ENCODE assay signal across 20 cellular contexts in the genomic region with DNA sequence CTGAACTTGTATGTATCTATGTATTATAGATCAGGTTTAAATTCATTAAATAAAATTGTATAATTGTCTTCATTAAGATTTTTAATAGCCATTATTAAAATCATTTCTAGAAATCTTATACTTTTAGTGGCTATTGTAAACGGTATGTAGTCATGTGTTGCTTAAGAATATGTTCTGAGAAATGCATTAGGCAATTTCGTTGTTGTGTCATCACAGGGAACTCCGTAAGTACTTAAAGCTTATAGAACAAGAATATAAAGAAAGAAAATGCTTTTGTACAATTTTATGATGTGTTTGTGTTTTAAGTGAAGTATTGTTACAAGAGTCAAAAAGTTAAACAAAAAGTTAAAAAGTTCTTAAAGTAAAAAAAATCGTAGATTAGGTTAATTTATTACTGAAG.
"Had no signal": no experiment of that assay in that cellular context is flagged by ENCODE, and none has a peak within 500 bp of the region (broad histone marks: within the 10 kb centered on the region; RNA-seq: fewer than 3 reads in every experiment).

No MANE protein-coding gene starts in this region.

- H3K36me3 ChIP-seq: heart left ventricle, neutrophil, right lobe of liver, spleen, stomach, thoracic aorta, transverse colon had no signal

- DNase-seq: dermis blood vessel endothelial cell; foreskin melanocyte; heart left ventricle; hippocampal formation; mucosa of descending colon; naive thymus-derived CD8-positive, alpha-beta T cell; psoas muscle; retina; right lobe of liver; spleen; stimulated activated CD4-positive, alpha-beta T cell treated with anti-CD3 and anti-CD28 coated beads, Interleukin-2, amount 100 ng/mL, for 24 hours; stimulated activated CD4-positive, alpha-beta T cell treated with anti-CD3 and anti-CD28 coated beads, Interleukin-4, amount 100 ng/mL, for 4 hours; stimulated activated naive CD4-positive, alpha-beta T cell; stomach; substantia nigra; transverse colon had no signal

- FAIRE-seq: endothelial cell of umbilical vein had no signal

- H3K4me3 ChIP-seq: heart left ventricle, mucosa of descending colon, psoas muscle, right lobe of liver, spleen, stomach, thoracic aorta, transverse colon had no signal

- H3K27ac ChIP-seq: heart left ventricle, neutrophil, psoas muscle, right lobe of liver, spleen, stomach, thoracic aorta, transverse colon had no signal

- ATAC-seq: heart left ventricle; left lobe of liver; mucosa of descending colon; naive thymus-derived CD8-positive, alpha-beta T cell; psoas muscle; right lobe of liver had no signal

- H3K9me3 ChIP-seq: heart left ventricle, neutrophil, psoas muscle, right lobe of liver, spleen, stomach, thoracic aorta, transverse colon had no signal

- H3K4me1 ChIP-seq: heart left ventricle, psoas muscle, right lobe of liver, spleen, stomach, transverse colon had no signal
